Comparison of ENCODE assay signal across 33 cellular contexts in genomic region chr2:143431316-143431715, GRCh38.
A peak's percentile ranks its signal among the peaks of the same experiment; 100 is the strongest.
DNase-seq lines count a peak whose midpoint lies in the region; ATAC-seq, FAIRE-seq and TF ChIP-seq lines count a peak whose summit lies in the region.
"Had no signal": no experiment of that assay in that cellular context is flagged by ENCODE, and none has a peak within 500 bp of the region (broad histone marks: within the 10 kb centered on the region; RNA-seq: fewer than 3 reads in every experiment).

No MANE protein-coding gene starts in this region.

- H3K4me1 ChIP-seq in ACC112 (ENCODE audit: control insufficient read depth, insufficient read depth, low read length, unreplicated experiment) (peaks cover 19% of the 10 kb centered on the region), mesenchymal stem cell (ENCODE audit: control insufficient read depth, insufficient read depth, low read depth, low read length) (no peaks in the 10 kb centered on the region)
- H3K4me1 ChIP-seq: A549, adrenal gland, parathyroid adenoma, vagina had no signal

- H3K9me3 ChIP-seq in mesenchymal stem cell (ENCODE audit: control insufficient read depth, low read length), result no peaks in the 10 kb centered on the region
- H3K9me3 ChIP-seq: A549, adrenal gland, left lung, SJSA1, vagina had no signal

- ATAC-seq in activated CD8-positive, alpha-beta T cell treated with anti-CD3 and anti-CD28 coated beads, Interleukin-2, amount 10 ng/mL, durations not matched to agents 7 days and 5 days, result no peak
- no peak for ATAC-seq in GM21619 (IDR thresholded peaks at IDR 0.05; ENCODE audit: unreplicated experiment)
- ATAC-seq in HG02588 (IDR thresholded peaks at IDR 0.05; ENCODE audit: unreplicated experiment), result no peak
- ATAC-seq: A549; CD8-positive, alpha-beta T cell; HepG2; left lung; stimulated activated naive CD8-positive, alpha-beta T cell treated with anti-CD3 and anti-CD28 coated beads, Interleukin-15, amount 100 ng/mL, for 72 hours; WTC11 had no signal

- no peaks in the 10 kb centered on the region for H3K9me3 Mint-ChIP-seq in activated CD8-positive, alpha-beta T cell treated with anti-CD3 and anti-CD28 coated beads, Interleukin-2, amount 10 ng/mL, durations not matched to agents 7 days and 5 days (ENCODE audit: insufficient read depth)
- H3K9me3 Mint-ChIP-seq: activated naive CD4-positive, alpha-beta T cell treated with anti-CD3 and anti-CD28 coated beads for 36 hours; brain; CD8-positive, alpha-beta T cell; neural progenitor cell; stimulated activated naive CD8-positive, alpha-beta T cell treated with anti-CD3 and anti-CD28 coated beads, Interleukin-15, amount 100 ng/mL, for 72 hours; WTC11 had no signal

- no peaks in the 10 kb centered on the region for H3K27me3 ChIP-seq in ACC112 (ENCODE audit: insufficient read depth, low read length)
- H3K27me3 ChIP-seq in bronchial epithelial cell (ENCODE audit: control insufficient read depth, insufficient read depth, low read length), result no peaks in the 10 kb centered on the region
- no peaks in the 10 kb centered on the region for H3K27me3 ChIP-seq in mesenchymal stem cell (ENCODE audit: control insufficient read depth in 1 of 2, insufficient read depth in 1 of 2, low read length in 2 of 2)
- H3K27me3 ChIP-seq: adrenal gland, left lung, neural progenitor cell, SJSA1, vagina had no signal

- no peak overlapping the region for H3K4ac ChIP-seq in mesenchymal stem cell (ENCODE audit: low read depth in 1 of 2, low read length in 2 of 2)

- no peak overlapping the region for H3K9ac ChIP-seq in mesenchymal stem cell (ENCODE audit: low read length)
- H3K9ac ChIP-seq: neural progenitor cell, parathyroid adenoma had no signal

- H2BK15ac ChIP-seq in mesenchymal stem cell (ENCODE audit: low read depth, poor library complexity, severe bottlenecking), result no peak overlapping the region

- H3K79me2 ChIP-seq in ACC112 (ENCODE audit: control insufficient read depth, insufficient read depth, low read length, unreplicated experiment), result no peaks in the 10 kb centered on the region
- H3K79me2 ChIP-seq: parathyroid adenoma had no signal

- POLR2A ChIA-PET in activated CD8-positive, alpha-beta T cell treated with anti-CD3 and anti-CD28 coated beads, Interleukin-2, amount 10 ng/mL, durations not matched to agents 7 days and 5 days (lab: Charles Lee), result no interaction called here

- H2BK12ac ChIP-seq in mesenchymal stem cell (ENCODE audit: low read length in 2 of 2), result no peak overlapping the region

- no peaks in the 10 kb centered on the region for H3K27me3 Mint-ChIP-seq in activated CD8-positive, alpha-beta T cell treated with anti-CD3 and anti-CD28 coated beads, Interleukin-2, amount 10 ng/mL, durations not matched to agents 7 days and 5 days (ENCODE audit: low read depth)
- H3K27me3 Mint-ChIP-seq: brain; stimulated activated naive CD8-positive, alpha-beta T cell treated with anti-CD3 and anti-CD28 coated beads, Interleukin-15, amount 100 ng/mL, for 72 hours had no signal

- peaks cover 9% of the 10 kb centered on the region for H3K36me3 Mint-ChIP-seq in activated CD8-positive, alpha-beta T cell treated with anti-CD3 and anti-CD28 coated beads, Interleukin-2, amount 10 ng/mL, durations not matched to agents 7 days and 5 days (ENCODE audit: low read depth)
- H3K36me3 Mint-ChIP-seq: brain, neural progenitor cell, WTC11 had no signal

- no peak overlapping the region for H3K4me3 Mint-ChIP-seq in activated CD8-positive, alpha-beta T cell treated with anti-CD3 and anti-CD28 coated beads, Interleukin-2, amount 10 ng/mL, durations not matched to agents 7 days and 5 days
- H3K4me3 Mint-ChIP-seq: activated naive CD4-positive, alpha-beta T cell treated with anti-CD3 and anti-CD28 coated beads for 36 hours; brain; CD8-positive, alpha-beta T cell; neural progenitor cell; stimulated activated naive CD8-positive, alpha-beta T cell treated with anti-CD3 and anti-CD28 coated beads, Interleukin-15, amount 100 ng/mL, for 72 hours; WTC11 had no signal

- peaks cover 3% of the 10 kb centered on the region for H3K4me1 Mint-ChIP-seq in activated CD8-positive, alpha-beta T cell treated with anti-CD3 and anti-CD28 coated beads, Interleukin-2, amount 10 ng/mL, durations not matched to agents 7 days and 5 days (ENCODE audit: low read depth)
- H3K4me1 Mint-ChIP-seq: neural progenitor cell, WTC11 had no signal

- no peak overlapping the region for H2BK120ac ChIP-seq in mesenchymal stem cell (ENCODE audit: low read depth, low read length)

- CTCF ChIA-PET in activated CD8-positive, alpha-beta T cell treated with anti-CD3 and anti-CD28 coated beads, Interleukin-2, amount 10 ng/mL, durations not matched to agents 7 days and 5 days (lab: Charles Lee), result no interaction called here

- no peak for TF ChIP-seq CTCF in bronchial epithelial cell (IDR thresholded peaks at IDR 0.05; ENCODE audit: insufficient read depth, low read length, severe bottlenecking)

- H2AK5ac ChIP-seq in mesenchymal stem cell (ENCODE audit: low read length, severe bottlenecking), result no peak overlapping the region

- peak; percentile 59 for DNase-seq in HCEC 1CT
- peak; percentile 23 for DNase-seq in bronchial epithelial cell (ENCODE audit: low read depth)
- peak; percentile 18 for DNase-seq in mesenchymal stem cell
- DNase-seq in activated CD8-positive, alpha-beta T cell treated with anti-CD3 and anti-CD28 coated beads, Interleukin-2, amount 10 ng/mL, durations not matched to agents 7 days and 5 days, result no peak
- DNase-seq in NCI-H446 treated with DMSO at 0.1 percent for 48 hours (lab: John Stamatoyannopoulos, UW), result no peak
- DNase-seq: activated CD4-positive, alpha-beta T cell treated with anti-CD3 and anti-CD28 coated beads, Interleukin-2, amount 50 U/mL, for 1 hour; activated naive CD4-positive, alpha-beta T cell treated with anti-CD3 and anti-CD28 coated beads for 36 hours; activated T-cell treated with anti-CD3 and anti-CD28 coated beads, Interleukin-2, amount 50 U/mL, for 48 hours; adrenal gland; CD8-positive, alpha-beta T cell; cerebellar nuclear complex; head of caudate nucleus; islet precursor cell; left lung; mesendoderm; NCI-H146; NCI-H226; NCI-H748 treated with DMSO at 0.1 percent for 48 hours; stimulated activated CD4-positive, alpha-beta T cell treated with anti-CD3 and anti-CD28 coated beads, Interleukin-2, amount 100 ng/mL, for 24 hours; stimulated activated naive CD8-positive, alpha-beta T cell treated with anti-CD3 and anti-CD28 coated beads, Interleukin-15, amount 100 ng/mL, for 72 hours; T-helper 1 cell had no signal

- H2AFZ ChIP-seq in ACC112 (ENCODE audit: low read length, unreplicated experiment), result peak overlapping the region; percentile 5
- no peak overlapping the region for H2AFZ ChIP-seq in mesenchymal stem cell (ENCODE audit: low read depth, low read length)
- H2AFZ ChIP-seq: neural progenitor cell, parathyroid adenoma had no signal

- H4K91ac ChIP-seq in mesenchymal stem cell (ENCODE audit: low read length), result no peak overlapping the region

- no peak overlapping the region for H3K23ac ChIP-seq in mesenchymal stem cell (ENCODE audit: low read length in 2 of 2)

- no peak overlapping the region for H3K27ac Mint-ChIP-seq in activated CD8-positive, alpha-beta T cell treated with anti-CD3 and anti-CD28 coated beads, Interleukin-2, amount 10 ng/mL, durations not matched to agents 7 days and 5 days
- H3K27ac Mint-ChIP-seq: activated naive CD4-positive, alpha-beta T cell treated with anti-CD3 and anti-CD28 coated beads for 36 hours; brain; CD8-positive, alpha-beta T cell; neural progenitor cell; stimulated activated naive CD8-positive, alpha-beta T cell treated with anti-CD3 and anti-CD28 coated beads, Interleukin-15, amount 100 ng/mL, for 72 hours; WTC11 had no signal

- H3K4me2 ChIP-seq in mesenchymal stem cell (ENCODE audit: low read length, poor library complexity, severe bottlenecking), result no peak overlapping the region
- H3K4me2 ChIP-seq: A549, neural progenitor cell had no signal

- H4K8ac ChIP-seq in mesenchymal stem cell (ENCODE audit: low read length), result no peak overlapping the region

- H3K18ac ChIP-seq in mesenchymal stem cell (ENCODE audit: low read depth in 1 of 2, low read length in 2 of 2), result no peak overlapping the region

- H3K4me3 ChIP-seq in ACC112 (ENCODE audit: low read depth, low read length) (no peak overlapping the region), bronchial epithelial cell (ENCODE audit: low read depth, low read length) (no peak overlapping the region), mesenchymal stem cell (ENCODE audit: insufficient read depth in 1 of 2, low read depth in 1 of 2, low read length in 2 of 2) (no peak overlapping the region)
- H3K4me3 ChIP-seq: A549, adrenal gland, left lung, neural progenitor cell, SJSA1, vagina had no signal

- no peak overlapping the region for H3K14ac ChIP-seq in mesenchymal stem cell (ENCODE audit: low read length in 2 of 2)

- no peak overlapping the region for H2BK5ac ChIP-seq in mesenchymal stem cell (ENCODE audit: low read depth, low read length, poor library complexity, severe bottlenecking)

- no peaks in the 10 kb centered on the region for H3K79me1 ChIP-seq in mesenchymal stem cell (replicated peaks; ENCODE audit: low read length, poor library complexity, severe bottlenecking)

- H3K36me3 ChIP-seq in ACC112 (ENCODE audit: insufficient read depth, low read length) (no peaks in the 10 kb centered on the region), bronchial epithelial cell (ENCODE audit: control insufficient read depth, insufficient read depth, low read length) (no peaks in the 10 kb centered on the region), mesenchymal stem cell (ENCODE audit: control insufficient read depth in 1 of 2, insufficient read depth in 2 of 2, low read depth in 1 of 2, low read length in 2 of 2) (no peaks in the 10 kb centered on the region)
- H3K36me3 ChIP-seq: adrenal gland, left lung, neural progenitor cell, SJSA1, vagina had no signal

- FAIRE-seq in bronchial epithelial cell (lab: Jason Lieb, UNC), result no peak
- FAIRE-seq: A549, GM18507, HepG2 had no signal

- WGBS in mesenchymal stem cell, result 0% methylated on average over 2 of the region's 2 CpGs

- H3K27ac ChIP-seq in ACC112 (ENCODE audit: low read depth, low read length) (no peak overlapping the region), mesenchymal stem cell (ENCODE audit: low read length, poor library complexity, severe bottlenecking) (no peak overlapping the region)
- H3K27ac ChIP-seq: A549, left lung, neural progenitor cell, parathyroid adenoma, SJSA1, vagina had no signal

Comparison
In these comparisons a context has a peak if more than half of its experiments do, and no peak if none do; other contexts are left out.
1. DNase-seq: peak in HCEC 1CT (single experiment), bronchial epithelial cell (single experiment) and mesenchymal stem cell (single experiment); none in activated CD8-positive, alpha-beta T cell treated with anti-CD3 and anti-CD28 coated beads, Interleukin-2, amount 10 ng/mL, durations not matched to agents 7 days and 5 days (single experiment) and NCI-H446 treated with DMSO at 0.1 percent for 48 hours (single experiment).